Comparison of ENCODE assay signal across 17 cellular contexts in genomic region chr16:4382795-4383357, GRCh38. TPM values are rescaled to one million over a fixed set of nuclear protein-coding genes. Genes with fewer than 3 reads are reported as not detected.
DNase-seq lines count a peak whose midpoint lies in the region; ATAC-seq and TF ChIP-seq lines count a peak whose summit lies in the region.
"Had no signal": no experiment of that assay in that cellular context is flagged by ENCODE, and none has a peak within 500 bp of the region (broad histone marks: within the 10 kb centered on the region; RNA-seq: fewer than 3 reads in every experiment).

No MANE protein-coding gene starts in this region.

- intact Hi-C loops in right cardiac atrium (cut with DNase I) (no loop called here), cardiac septum (cut with DNase I) (no loop called here), ascending aorta (cut with DNase I) (no loop called here), PC-9 (cut with micrococcal nuclease; ENCODE audit: unreplicated experiment) (no loop called here)

- no peaks in the 10 kb centered on the region for H4K20me1 ChIP-seq in PC-9 (ENCODE audit: insufficient read depth)

- DNase-seq in right cardiac atrium = peak in 2 of 3 donors; percentile 14 to 68
- no peak for DNase-seq in cardiac septum (ENCODE audit: low spot score)
- DNase-seq in ascending aorta (ENCODE audit: low spot score in 2 of 2) = peak in 1 of 2 donors; percentile 64
- DNase-seq in PC-9 = no peak
- DNase-seq in HPDE6-E6E7 (ENCODE audit: extremely low spot score) = no peak
- no peak for DNase-seq in superior temporal gyrus (ENCODE audit: extremely low spot score)
- DNase-seq: activated CD4-positive, alpha-beta T cell treated with anti-CD3 and anti-CD28 coated beads, Interleukin-2, amount 50 U/mL, for 4 hours; activated gamma-delta T cell treated with Interleukin-2 at 50 U/mL for 16 hours; colonic mucosa; DND-41; H9; left colon; NCI-H2029; stimulated activated CD4-positive, alpha-beta T cell treated with anti-CD3 and anti-CD28 coated beads, Interleukin-2, amount 100 ng/mL, for 48 hours had no signal

- H3K27ac ChIP-seq in right cardiac atrium (ENCODE audit: low read length) (no peak overlapping the region), ascending aorta (peak overlapping the region; percentile 94 to 99), PC-9 (no peak overlapping the region)
- H3K27ac ChIP-seq: colonic mucosa, pancreas had no signal

- peaks cover 30% of the 10 kb centered on the region for H3K4me1 Mint-ChIP-seq in nephron

- WGBS in right cardiac atrium = 79% methylated on average over 21 of the region's 21 CpGs

- ATAC-seq in right cardiac atrium (no peak), GM21526 (IDR thresholded peaks at IDR 0.05; ENCODE audit: low FRiP score, unreplicated experiment) (no peak)
- ATAC-seq: left colon, pancreas had no signal

- peak overlapping the region; percentile 28 to 91 (median 76) for H3K27ac Mint-ChIP-seq in nephron

- H3K4me1 ChIP-seq in right cardiac atrium (ENCODE audit: control insufficient read depth, insufficient read depth, low read length) (peaks cover 8% of the 10 kb centered on the region), ascending aorta (peaks cover 77 to 93% of the 10 kb centered on the region in 2 donors), PC-9 (replicated peaks; ENCODE audit: insufficient read depth) (peaks cover 1% of the 10 kb centered on the region; the same call in 1 of the 2 replicates)
- H3K4me1 ChIP-seq: colonic mucosa, pancreas had no signal

- peaks cover 2% of the 10 kb centered on the region for H3K27me3 Mint-ChIP-seq in nephron (ENCODE audit: low read depth)

- no peaks in the 10 kb centered on the region for H3K27me3 ChIP-seq in right cardiac atrium (ENCODE audit: control insufficient read depth, insufficient read depth)
- H3K27me3 ChIP-seq in ascending aorta = no peaks in the 10 kb centered on the region
- no peaks in the 10 kb centered on the region for H3K27me3 ChIP-seq in PC-9 (ENCODE audit: insufficient read depth, low read depth)
- H3K27me3 ChIP-seq: colonic mucosa, pancreas had no signal

- H3K9me3 ChIP-seq in right cardiac atrium (ENCODE audit: control insufficient read depth, low read length) = no peaks in the 10 kb centered on the region
- H3K9me3 ChIP-seq in ascending aorta = no peaks in the 10 kb centered on the region
- no peaks in the 10 kb centered on the region for H3K9me3 ChIP-seq in PC-9 (ENCODE audit: insufficient read depth, low read depth)
- H3K9me3 ChIP-seq: colonic mucosa, pancreas had no signal

- H3K9me2 ChIP-seq in PC-9 (ENCODE audit: insufficient read depth) = no peaks in the 10 kb centered on the region

- BruUV-seq in PC-9 (replicated peaks; lab: Mats Ljungman, UMichigan) = no TSS peak

- TF ChIP-seq CTCF in ascending aorta (IDR thresholded peaks at IDR 0.05) (no peak), nephron (IDR thresholded peaks at IDR 0.05; ENCODE audit: unreplicated experiment in 3 of 3) (no peak), PC-9 (conservative IDR thresholded peaks at IDR 0.05) (no peak)

- H3K4me3 Mint-ChIP-seq in nephron = no peak overlapping the region
- H3K4me3 Mint-ChIP-seq: H9 had no signal

- H3K36me3 ChIP-seq in ascending aorta (peaks cover 35 to 42% of the 10 kb centered on the region in 2 donors), PC-9 (ENCODE audit: low read depth) (no peaks in the 10 kb centered on the region)
- H3K36me3 ChIP-seq: colonic mucosa had no signal

- no peak overlapping the region for H2AFZ ChIP-seq in PC-9

- H3F3A ChIP-seq in PC-9 (ENCODE audit: insufficient read depth, low read depth) = no peaks in the 10 kb centered on the region

- H3K79me2 ChIP-seq in PC-9 (ENCODE audit: low read depth) = no peaks in the 10 kb centered on the region

- H3K36me3 Mint-ChIP-seq in nephron (ENCODE audit: low read depth) = peaks cover 6% of the 10 kb centered on the region

- H3K4me2 ChIP-seq in PC-9 = no peak overlapping the region

- H3K9me3 Mint-ChIP-seq in nephron = no peaks in the 10 kb centered on the region
- H3K9me3 Mint-ChIP-seq: H9 had no signal

- CTCF ChIA-PET in PC-9 (lab: Charles Lee) = no interaction called here

- H3K4me3 ChIP-seq in right cardiac atrium (ENCODE audit: low read length) (no peak overlapping the region), ascending aorta (peak overlapping the region; percentile 19 to 33), PC-9 (no peak overlapping the region)
- H3K4me3 ChIP-seq: colonic mucosa, pancreas had no signal

- POLR2A ChIA-PET in PC-9 (lab: Charles Lee; ENCODE audit: unreplicated experiment) = no interaction called here

RNA-seq across cellular contexts. Expression of gene VASN, which starts 11.2 kb away (rescaled TPM):
- total RNA-seq in right cardiac atrium (10 to 100 TPM; 11.4 to 21.3 (median 13.6) TPM), cardiac septum (6.3 TPM), ascending aorta (218 TPM), PC-9 (2021) (45.3 and 49.8 TPM in 2 replicates)
- polyA plus RNA-seq in right cardiac atrium = 10.7 TPM

RNA-seq across cellular contexts. Expression of gene PAM16, which starts 31.8 kb away (rescaled TPM):
- 10 to 100 TPM; 57.6 to 61.9 (median 59.7) TPM for total RNA-seq in right cardiac atrium
- 131 TPM for polyA plus RNA-seq in right cardiac atrium
- total RNA-seq in cardiac septum = 43.3 TPM
- total RNA-seq in ascending aorta = 26.6 TPM
- 95.9 and 110 TPM in 2 replicates for total RNA-seq in PC-9 (2021)

RNA-seq across cellular contexts. Expression of gene CORO7, which starts 33.5 kb away (rescaled TPM):
- total RNA-seq in right cardiac atrium (10 to 100 TPM; 13.4 to 18.1 (median 16.9) TPM), cardiac septum (11.9 TPM), ascending aorta (41.9 TPM), PC-9 (2021) (42.1 and 55.4 TPM in 2 replicates)
- polyA plus RNA-seq in right cardiac atrium = 9.0 TPM

RNA-seq across cellular contexts. Expression of gene DNAJA3, which starts 42.8 kb away (rescaled TPM):
- total RNA-seq in right cardiac atrium (10 to 100 TPM; 40.4 to 54.0 (median 49.8) TPM), cardiac septum (50.7 TPM), ascending aorta (40.7 TPM), PC-9 (2021) (58.9 and 66.5 TPM in 2 replicates)
- polyA plus RNA-seq in right cardiac atrium = 48.4 TPM

Comparison
In these comparisons a context has a peak if more than half of its experiments do, and no peak if none do; other contexts are left out.
1. DNase-seq: peak in right cardiac atrium (2 of 3); none in cardiac septum (single experiment), PC-9 (0 of 2), HPDE6-E6E7 (single experiment) and superior temporal gyrus (single experiment).
2. H3K27ac ChIP-seq: peak in ascending aorta (2 of 2); none in right cardiac atrium (single experiment) and PC-9 (single experiment).
3. H3K4me3 ChIP-seq: peak in ascending aorta (2 of 2); none in right cardiac atrium (single experiment) and PC-9 (single experiment).